In the genomic region with DNA sequence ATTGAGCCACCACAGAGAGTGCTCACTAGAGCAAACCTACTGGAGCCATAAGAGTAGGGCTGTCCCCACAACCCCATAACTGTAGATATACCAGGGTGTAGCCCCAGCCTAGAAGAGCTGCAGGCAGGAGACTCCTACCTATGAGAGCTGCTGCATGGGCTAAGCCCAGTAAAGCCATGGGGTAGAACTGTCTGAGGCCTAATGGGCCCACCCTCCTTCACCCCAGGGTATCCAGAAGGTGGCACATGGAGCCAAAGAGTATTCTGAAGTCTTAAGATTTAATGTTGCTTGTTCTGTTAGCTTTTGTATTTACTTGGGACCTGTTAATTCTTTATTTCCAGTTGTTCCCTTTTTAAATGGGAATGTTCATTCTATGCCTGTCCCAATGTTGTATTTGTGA, we compare ENCODE assay signal across 1 cellular context.
TF ChIP-seq lines count a peak whose summit lies in the region.

No MANE protein-coding gene starts in this region.

TF ChIP-seq in H1, 55 proteins besides CTCF, POLR2A, EP300 and RAD21:
- TF ChIP-seq TAF7 (optimal IDR thresholded peaks at IDR 0.05; ENCODE audit: borderline replicate concordance, low read depth, low read length) (no peak), TEAD4 (IDR thresholded peaks at IDR 0.05; ENCODE audit: low read depth, low read length) (no peak), SIN3A (conservative IDR thresholded peaks at IDR 0.05 in 1 of 2, IDR thresholded peaks at IDR 0.05 in 1 of 2; ENCODE audit: low read depth in 1 of 2, low read length in 2 of 2) (no peak)
TF ChIP-seq in H1: peak in this region for 0.
